9 cellular contexts compared by ENCODE assay signal in the genomic region with DNA sequence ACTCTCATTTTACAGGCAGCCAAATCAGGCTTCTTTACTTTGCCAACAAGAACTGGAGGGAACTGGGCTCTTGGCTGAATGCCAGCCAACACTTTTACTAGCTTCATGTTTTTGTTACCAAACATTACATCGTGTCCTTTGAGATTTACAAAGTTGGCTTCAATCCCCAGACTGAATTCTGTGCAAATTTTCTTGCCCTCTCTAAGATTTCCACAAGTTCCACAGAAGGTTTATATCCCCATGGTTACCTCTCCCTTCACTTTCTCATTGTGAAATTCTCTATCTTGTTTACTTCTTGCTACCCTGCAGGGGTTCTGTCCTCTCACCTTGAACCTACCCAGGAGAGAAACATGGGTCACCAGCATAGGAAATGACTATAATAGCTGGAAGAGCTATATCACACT. TPM values are rescaled to one million over a fixed set of nuclear protein-coding genes. Genes with fewer than 3 reads are reported as not detected.
DNase-seq lines count a peak whose midpoint lies in the region; ATAC-seq, FAIRE-seq and TF ChIP-seq lines count a peak whose summit lies in the region.
"Had no signal": no experiment of that assay in that cellular context is flagged by ENCODE, and none has a peak within 500 bp of the region (broad histone marks: within the 10 kb centered on the region; RNA-seq: fewer than 3 reads in every experiment).

No MANE protein-coding gene starts in this region.

- H3K14ac ChIP-seq in mesenchymal stem cell (ENCODE audit: low read length in 2 of 2): no peak overlapping the region

- no peak overlapping the region for H2BK12ac ChIP-seq in mesenchymal stem cell (ENCODE audit: low read length in 2 of 2)

- TF ChIP-seq CTCF in dorsolateral prefrontal cortex (IDR thresholded peaks at IDR 0.05 in 54 of 56, conservative IDR thresholded peaks at IDR 0.05 in 2 of 56; ENCODE audit: low read depth in 1 of 56, partially characterized antibody in 56 of 56) (no peak), upper lobe of right lung (IDR thresholded peaks at IDR 0.05) (no peak)

- no peak overlapping the region for H2AK5ac ChIP-seq in mesenchymal stem cell (ENCODE audit: low read length, severe bottlenecking)

- ATAC-seq in upper lobe of right lung (peak; percentile 62), HG02642 (IDR thresholded peaks at IDR 0.05; ENCODE audit: poor library complexity, unreplicated experiment) (no peak)

- FAIRE-seq in frontal cortex (lab: Jason Lieb, UNC): no peak
- FAIRE-seq: GM18507 had no signal

- no peak overlapping the region for H3K27ac ChIP-seq in dorsolateral prefrontal cortex
- no peak overlapping the region for H3K27ac ChIP-seq in mesenchymal stem cell (ENCODE audit: low read length, poor library complexity, severe bottlenecking)
- H3K27ac ChIP-seq in upper lobe of right lung: no peak overlapping the region

- H2AFZ ChIP-seq in mesenchymal stem cell (ENCODE audit: low read depth, low read length): no peak overlapping the region

- H3K9ac ChIP-seq in mesenchymal stem cell (ENCODE audit: low read length): peak overlapping the region; percentile 59

- H3K23ac ChIP-seq in mesenchymal stem cell (ENCODE audit: low read length in 2 of 2): no peak overlapping the region

- H3K9me3 ChIP-seq in mesenchymal stem cell (ENCODE audit: control insufficient read depth, low read length) (no peaks in the 10 kb centered on the region), upper lobe of right lung (no peaks in the 10 kb centered on the region)

- H3K4ac ChIP-seq in mesenchymal stem cell (ENCODE audit: low read depth in 1 of 2, low read length in 2 of 2): no peak overlapping the region

- no peaks in the 10 kb centered on the region for H3K79me1 ChIP-seq in mesenchymal stem cell (replicated peaks; ENCODE audit: low read length, poor library complexity, severe bottlenecking)

- H3K4me1 ChIP-seq in mesenchymal stem cell (ENCODE audit: control insufficient read depth, insufficient read depth, low read depth, low read length) (no peaks in the 10 kb centered on the region), upper lobe of right lung (peaks cover 10% of the 10 kb centered on the region)

- no peak overlapping the region for H2BK120ac ChIP-seq in mesenchymal stem cell (ENCODE audit: low read depth, low read length)

- H3K4me3 ChIP-seq in dorsolateral prefrontal cortex: no peak overlapping the region
- no peak overlapping the region for H3K4me3 ChIP-seq in mesenchymal stem cell (ENCODE audit: insufficient read depth in 1 of 2, low read depth in 1 of 2, low read length in 2 of 2)
- no peak overlapping the region for H3K4me3 ChIP-seq in upper lobe of right lung

- H4K91ac ChIP-seq in mesenchymal stem cell (ENCODE audit: low read length): no peak overlapping the region

- H3K27me3 ChIP-seq in dorsolateral prefrontal cortex (peaks cover 0 to 23% (median 0%) of the 10 kb centered on the region in 45 donors), mesenchymal stem cell (ENCODE audit: control insufficient read depth in 1 of 2, insufficient read depth in 1 of 2, low read length in 2 of 2) (no peaks in the 10 kb centered on the region), upper lobe of right lung (no peaks in the 10 kb centered on the region)

- no peak overlapping the region for H4K8ac ChIP-seq in mesenchymal stem cell (ENCODE audit: low read length)

- no peak overlapping the region for H2BK5ac ChIP-seq in mesenchymal stem cell (ENCODE audit: low read depth, low read length, poor library complexity, severe bottlenecking)

- H3K4me2 ChIP-seq in mesenchymal stem cell (ENCODE audit: low read length, poor library complexity, severe bottlenecking): no peak overlapping the region

- H3K18ac ChIP-seq in mesenchymal stem cell (ENCODE audit: low read depth in 1 of 2, low read length in 2 of 2): no peak overlapping the region

- no peak overlapping the region for H2BK15ac ChIP-seq in mesenchymal stem cell (ENCODE audit: low read depth, poor library complexity, severe bottlenecking)

- DNase-seq in NCI-H510A treated with DMSO at 0.1 percent for 48 hours (lab: John Stamatoyannopoulos, UW): peak; percentile 28
- no peak for DNase-seq in NCI-H510A (lab: John Stamatoyannopoulos, UW)
- DNase-seq in dorsolateral prefrontal cortex: peak in 9 of 10 donors; percentile 20 to 76 (median 49)
- peak; percentile 22 for DNase-seq in mesenchymal stem cell
- DNase-seq in upper lobe of right lung: no peak
- DNase-seq in AG20443 (ENCODE audit: low spot score): no peak
- DNase-seq in frontal cortex (ENCODE audit: low spot score in 2 of 2): no peak

- WGBS in mesenchymal stem cell: 64% methylated on average over 1 of the region's 1 CpG

- H3K36me3 ChIP-seq in mesenchymal stem cell (ENCODE audit: control insufficient read depth in 1 of 2, insufficient read depth in 2 of 2, low read depth in 1 of 2, low read length in 2 of 2) (no peaks in the 10 kb centered on the region), upper lobe of right lung (no peaks in the 10 kb centered on the region)

- intact Hi-C loops in dorsolateral prefrontal cortex (cut with DNase I) (no loop called here), upper lobe of right lung (cut with DNase I) (no loop called here)

RNA-seq across cellular contexts. Expression of a gene that starts 37.6 kb away (rescaled TPM):
- total RNA-seq in dorsolateral prefrontal cortex (100 to 1,000 TPM in 117 of 120 experiments, 10 to 100 TPM in 3; 68.3 to 259 (median 170) TPM), upper lobe of right lung (12.4 TPM), frontal cortex (48.9 TPM)
- 15.1 TPM for polyA plus RNA-seq in mesenchymal stem cell (2013, experiment 1 of 2)
- polyA plus RNA-seq in mesenchymal stem cell (2013, experiment 2 of 2): 15.5 TPM

Comparison
In these comparisons a context has a peak if more than half of its experiments do, and no peak if none do; other contexts are left out.
1. DNase-seq: peak in NCI-H510A treated with DMSO at 0.1 percent for 48 hours (single experiment), dorsolateral prefrontal cortex (9 of 10) and mesenchymal stem cell (single experiment); none in NCI-H510A (single experiment), upper lobe of right lung (single experiment), AG20443 (single experiment) and frontal cortex (0 of 2).